In genomic region chr21:29718081-29718815, GRCh38 we compare ENCODE assay signal across 20 cellular contexts.
A peak's percentile ranks its signal among the peaks of the same experiment; 100 is the strongest.
DNase-seq lines count a peak whose midpoint lies in the region; ATAC-seq and TF ChIP-seq lines count a peak whose summit lies in the region.
"Had no signal": no experiment of that assay in that cellular context is flagged by ENCODE, and none has a peak within 500 bp of the region (broad histone marks: within the 10 kb centered on the region; RNA-seq: fewer than 3 reads in every experiment).

No MANE protein-coding gene starts in this region.

- H3K9me2 ChIP-seq in GM23248 (ENCODE audit: insufficient read depth), result no peaks in the 10 kb centered on the region

- H3K36me3 ChIP-seq in GM23248 (ENCODE audit: low read depth) (no peaks in the 10 kb centered on the region), right atrium auricular region (no peaks in the 10 kb centered on the region)
- H3K36me3 ChIP-seq: BLaER1, left ventricle myocardium inferior, suprapubic skin had no signal

- H3K4me1 ChIP-seq in GM23248 (ENCODE audit: insufficient read depth) (peaks cover 4% of the 10 kb centered on the region), right atrium auricular region (no peaks in the 10 kb centered on the region)
- H3K4me1 ChIP-seq: BLaER1, left ventricle myocardium inferior, psoas muscle, suprapubic skin had no signal

- H3K27me3 ChIP-seq in GM23248 (replicated peaks; ENCODE audit: insufficient read depth) (no peaks in the 10 kb centered on the region), right atrium auricular region (no peaks in the 10 kb centered on the region)
- H3K27me3 ChIP-seq: BLaER1, suprapubic skin had no signal

- H3K27ac ChIP-seq in GM23248 (no peak overlapping the region), right atrium auricular region (no peak overlapping the region)
- H3K27ac ChIP-seq: BLaER1, left ventricle myocardium inferior, psoas muscle, suprapubic skin had no signal

- no peak overlapping the region for H3K9ac ChIP-seq in GM23248
- H3K9ac ChIP-seq: BLaER1 had no signal

- in situ Hi-C loops in GM23248 (cut with MboI), result no loop called here

- no peaks in the 10 kb centered on the region for H4K20me1 ChIP-seq in GM23248 (ENCODE audit: insufficient read depth)
- H4K20me1 ChIP-seq: BLaER1 had no signal

- TF ChIP-seq CTCF in right atrium auricular region (IDR thresholded peaks at IDR 0.05), result no peak

- H3K4me2 ChIP-seq in GM23248 (ENCODE audit: unreplicated experiment), result no peak overlapping the region
- H3K4me2 ChIP-seq: BLaER1 had no signal

- H3K9me3 ChIP-seq in GM23248 (ENCODE audit: low read depth), result no peaks in the 10 kb centered on the region
- H3K9me3 ChIP-seq in right atrium auricular region, result no peaks in the 10 kb centered on the region
- H3K9me3 ChIP-seq: left ventricle myocardium inferior, psoas muscle, suprapubic skin had no signal

- H3F3A ChIP-seq in GM23248 (ENCODE audit: insufficient read depth), result no peaks in the 10 kb centered on the region

- 32 to 34% methylated on average over 3 of the region's 3 CpGs for WGBS in GM23248 (ENCODE audit: low coverage in 1 of 2, low lambda C conversion rate in 2 of 2, missing lambda C conversion rate in 2 of 2), 2 experiments

- no peak for ATAC-seq in HG03354 (IDR thresholded peaks at IDR 0.05; ENCODE audit: poor library complexity, severe bottlenecking, unreplicated experiment)
- ATAC-seq: psoas muscle had no signal

- H3K79me2 ChIP-seq in GM23248 (ENCODE audit: insufficient read depth), result no peaks in the 10 kb centered on the region

- DNase-seq in GM23248, result peak; percentile 53
- peak; percentile 89 for DNase-seq in NCI-H2029 treated with DMSO at 0.1 percent for 48 hours (lab: John Stamatoyannopoulos, UW)
- DNase-seq in amniotic epithelial cell (ENCODE audit: low read depth), result peak; percentile 53
- peak; percentile 7 for DNase-seq in iris pigment epithelial cell (ENCODE audit: low read depth)
- no peak for DNase-seq in 8988T
- no peak for DNase-seq in T1000 (lab: John Stamatoyannopoulos, UW)
- no peak for DNase-seq in right atrium auricular region (ENCODE audit: low spot score)
- DNase-seq: activated CD4-positive, alpha-beta T cell treated with anti-CD3 and anti-CD28 coated beads for 4 hours; activated T-cell treated with anti-CD3 and anti-CD28 coated beads, Interleukin-2, amount 50 U/mL, for 24 hours; DMS79 treated with DMSO at 0.1 percent for 48 hours; H9; KBM-7; left ventricle myocardium inferior; naive B cell; NCI-H1694 treated with DMSO at 0.1 percent for 48 hours; psoas muscle; T-helper 2 cell had no signal

- H2AFZ ChIP-seq in GM23248, result no peak overlapping the region

- no peak overlapping the region for H3K4me3 ChIP-seq in GM23248
- H3K4me3 ChIP-seq in right atrium auricular region, result no peak overlapping the region
- H3K4me3 ChIP-seq: BLaER1, left ventricle myocardium inferior, psoas muscle, suprapubic skin had no signal

Comparison
In these comparisons a context has a peak if more than half of its experiments do, and no peak if none do; other contexts are left out.
1. DNase-seq: peak in GM23248 (single experiment), NCI-H2029 treated with DMSO at 0.1 percent for 48 hours (single experiment), amniotic epithelial cell (single experiment) and iris pigment epithelial cell (single experiment); none in 8988T (single experiment), T1000 (single experiment) and right atrium auricular region (single experiment).